In the genomic region with DNA sequence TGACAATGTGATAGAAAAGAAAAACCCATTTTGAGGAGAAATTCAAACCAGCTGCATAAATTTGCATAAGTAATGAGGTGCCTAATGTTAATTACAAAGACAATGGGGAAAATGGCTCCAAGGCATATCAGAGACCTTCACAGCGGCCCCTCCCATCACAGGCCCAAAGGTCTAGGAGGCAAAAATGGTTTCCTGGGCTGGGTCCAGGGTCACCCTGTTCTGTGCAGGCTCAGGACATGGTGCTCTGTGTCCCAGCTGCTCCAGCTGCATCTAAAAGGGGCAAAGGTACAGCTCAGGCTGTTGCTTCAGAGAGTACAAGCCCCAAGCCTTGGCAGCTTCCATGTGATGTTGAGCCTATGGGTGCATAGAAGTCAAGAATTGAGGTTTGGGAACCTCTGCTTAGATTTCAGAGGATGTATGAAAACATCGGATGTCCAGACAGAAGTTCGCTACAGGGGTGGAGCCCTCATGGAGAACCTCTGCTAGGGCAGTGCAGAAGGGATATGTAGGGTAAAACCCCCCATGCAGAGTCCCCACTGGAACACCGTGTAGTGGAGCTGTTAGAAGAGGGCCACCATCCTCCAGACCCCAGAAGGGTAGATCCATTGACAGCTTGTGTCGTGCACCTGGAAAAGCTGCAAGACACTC, we compare ENCODE assay signal across 25 cellular contexts. TPM values are rescaled to one million over a fixed set of nuclear protein-coding genes. Genes with fewer than 3 reads are reported as not detected.
DNase-seq lines count a peak whose midpoint lies in the region; ATAC-seq and TF ChIP-seq lines count a peak whose summit lies in the region.
"Had no signal": no experiment of that assay in that cellular context is flagged by ENCODE, and none has a peak within 500 bp of the region (broad histone marks: within the 10 kb centered on the region; RNA-seq: fewer than 3 reads in every experiment).

No MANE protein-coding gene starts in this region.

- peak; percentile 28 for DNase-seq in DMS 273 (lab: John Stamatoyannopoulos, UW; ENCODE audit: unreplicated experiment)
- no peak for DNase-seq in DMS 273 treated with DMSO at 0.1 percent for 48 hours (lab: John Stamatoyannopoulos, UW)
- DNase-seq in stimulated activated CD4-positive, alpha-beta T cell treated with anti-CD3 and anti-CD28 coated beads, Interleukin-1b, Interleukin-23, amount 100 ng/mL, for 48 hours = peak; percentile 23
- no peak for DNase-seq in stimulated activated CD4-positive, alpha-beta T cell treated with anti-CD3 and anti-CD28 coated beads, Interleukin-2, amount 100 ng/mL, for 48 hours
- no peak for DNase-seq in activated B cell treated with CpG ODN at 0.5 μM for 24 hours
- DNase-seq in stimulated activated naive B cell treated with anti-CD40 and anti-IgM and Interleukin-4, amounts not matched to agents 10 μg/mL and 1 μg/mL and 100 μg/mL, for 72 hours = no peak
- no peak for DNase-seq in tibial nerve (ENCODE audit: low spot score in 2 of 2)
- no peak for DNase-seq in endodermal cell
- DNase-seq: adrenal gland; AML-193; esophagus squamous epithelium; gastrocnemius medialis; H9; hippocampal formation; KBM-7; NCI-H1694; NCI-H69; stimulated activated naive CD4-positive, alpha-beta T cell; transverse colon had no signal

- H3K36me3 ChIP-seq in tibial nerve = no peaks in the 10 kb centered on the region
- H3K36me3 ChIP-seq in endodermal cell (ENCODE audit: control insufficient read depth, insufficient read depth, low read length) = no peaks in the 10 kb centered on the region
- H3K36me3 ChIP-seq: adrenal gland, esophagus squamous epithelium, gastrocnemius medialis, transverse colon had no signal

- CTCF ChIA-PET in activated B cell treated with CpG ODN at 0.5 μM for 24 hours (lab: Charles Lee) = no interaction called here

- no peaks in the 10 kb centered on the region for H3K27me3 Mint-ChIP-seq in activated B cell treated with CpG ODN at 0.5 μM for 24 hours
- no peaks in the 10 kb centered on the region for H3K27me3 Mint-ChIP-seq in stimulated activated naive B cell treated with anti-CD40 and anti-IgM and Interleukin-4, amounts not matched to agents 10 μg/mL and 1 μg/mL and 100 μg/mL, for 72 hours
- H3K27me3 Mint-ChIP-seq in endodermal cell (ENCODE audit: insufficient read depth) = peaks cover 2% of the 10 kb centered on the region

- no peak overlapping the region for H3K27ac ChIP-seq in tibial nerve
- no peak overlapping the region for H3K27ac ChIP-seq in endodermal cell (ENCODE audit: low read depth, low read length)
- H3K27ac ChIP-seq: 22Rv1, adrenal gland, esophagus squamous epithelium, gastrocnemius medialis, transverse colon had no signal

- no peak overlapping the region for H3K9ac ChIP-seq in endodermal cell (ENCODE audit: extremely low read depth, low read length, poor library complexity, severe bottlenecking)

- H3K27ac Mint-ChIP-seq in activated B cell treated with CpG ODN at 0.5 μM for 24 hours (peak overlapping the region; percentile 95), endodermal cell (no peak overlapping the region)
- H3K27ac Mint-ChIP-seq in stimulated activated naive B cell treated with anti-CD40 and anti-IgM and Interleukin-4, amounts not matched to agents 10 μg/mL and 1 μg/mL and 100 μg/mL, for 72 hours = peak overlapping the region; percentile 94
- H3K27ac Mint-ChIP-seq: H9, WTC11 had no signal

- peaks cover 94% of the 10 kb centered on the region for H3K36me3 Mint-ChIP-seq in activated B cell treated with CpG ODN at 0.5 μM for 24 hours (ENCODE audit: low read depth)
- H3K36me3 Mint-ChIP-seq in stimulated activated naive B cell treated with anti-CD40 and anti-IgM and Interleukin-4, amounts not matched to agents 10 μg/mL and 1 μg/mL and 100 μg/mL, for 72 hours = peaks cover 86 to 92% of the 10 kb centered on the region in 2 donors
- peaks cover 10% of the 10 kb centered on the region for H3K36me3 Mint-ChIP-seq in endodermal cell (ENCODE audit: low read depth)

- H3K4me3 Mint-ChIP-seq in activated B cell treated with CpG ODN at 0.5 μM for 24 hours (no peak overlapping the region), endodermal cell (no peak overlapping the region)
- peak overlapping the region in 1 of 2 donors; percentile 13 for H3K4me3 Mint-ChIP-seq in stimulated activated naive B cell treated with anti-CD40 and anti-IgM and Interleukin-4, amounts not matched to agents 10 μg/mL and 1 μg/mL and 100 μg/mL, for 72 hours
- H3K4me3 Mint-ChIP-seq: H9, WTC11 had no signal

- no peak for ATAC-seq in activated B cell treated with CpG ODN at 0.5 μM for 24 hours (ENCODE audit: low read depth)
- no peak for ATAC-seq in stimulated activated naive B cell treated with anti-CD40 and anti-IgM and Interleukin-4, amounts not matched to agents 10 μg/mL and 1 μg/mL and 100 μg/mL, for 72 hours (replicated peaks)
- ATAC-seq: gastrocnemius medialis, SK-N-SH treated with all-trans-retinoic acid at 6 μM for 48 hours, WTC11 had no signal

- WGBS in tibial nerve, 2 donors = 88 to 94% methylated on average over 5 of the region's 5 CpGs
- 81 to 90% methylated on average over 4 to 5 of the region's 5 CpGs for WGBS in endodermal cell (ENCODE audit: insufficient coverage in 1 of 2, insufficient read length in 1 of 2), 2 experiments

- H3K4me1 Mint-ChIP-seq in activated B cell treated with CpG ODN at 0.5 μM for 24 hours = peaks cover 61% of the 10 kb centered on the region
- H3K4me1 Mint-ChIP-seq in stimulated activated naive B cell treated with anti-CD40 and anti-IgM and Interleukin-4, amounts not matched to agents 10 μg/mL and 1 μg/mL and 100 μg/mL, for 72 hours = peaks cover 51 to 57% of the 10 kb centered on the region in 2 donors
- H3K4me1 Mint-ChIP-seq in endodermal cell = peaks cover 8% of the 10 kb centered on the region

- peaks cover 0 to 15% (median 0%) of the 10 kb centered on the region in 4 donors for H3K9me3 ChIP-seq in tibial nerve
- peaks cover 28% of the 10 kb centered on the region for H3K9me3 ChIP-seq in endodermal cell (ENCODE audit: control insufficient read depth, low read length)
- H3K9me3 ChIP-seq: gastrocnemius medialis, transverse colon had no signal

- no peak for TF ChIP-seq POLR2A in tibial nerve (IDR thresholded peaks at IDR 0.05)

- H3K27me3 ChIP-seq in tibial nerve (peaks cover 0 to 26% of the 10 kb centered on the region in 2 donors), endodermal cell (ENCODE audit: control insufficient read depth, insufficient read depth, low read length, poor library complexity, severe bottlenecking) (no peaks in the 10 kb centered on the region)
- H3K27me3 ChIP-seq: transverse colon had no signal

- peaks cover 17% of the 10 kb centered on the region for H3K9me3 Mint-ChIP-seq in activated B cell treated with CpG ODN at 0.5 μM for 24 hours
- H3K9me3 Mint-ChIP-seq in stimulated activated naive B cell treated with anti-CD40 and anti-IgM and Interleukin-4, amounts not matched to agents 10 μg/mL and 1 μg/mL and 100 μg/mL, for 72 hours = peaks cover 26 to 27% of the 10 kb centered on the region in 2 donors
- H3K9me3 Mint-ChIP-seq in endodermal cell = peaks cover 49% of the 10 kb centered on the region

- intact Hi-C loops in activated B cell treated with CpG ODN at 0.5 μM for 24 hours (cut with micrococcal nuclease) = no loop called here

- POLR2A ChIA-PET in activated B cell treated with CpG ODN at 0.5 μM for 24 hours (lab: Charles Lee) = interaction anchor here (0.6 to 4.3 kb wide), 3 partner anchors 38 to 202 kb away, joined by 3 to 21 read pairs (median 7); no protein-coding TSS in a partner anchor

- TF ChIP-seq CTCF in activated B cell treated with CpG ODN at 0.5 μM for 24 hours (IDR thresholded peaks at IDR 0.05) (no peak), tibial nerve (IDR thresholded peaks at IDR 0.05) (no peak), endodermal cell (conservative IDR thresholded peaks at IDR 0.05) (no peak)

- no peak overlapping the region for H3K4me3 ChIP-seq in tibial nerve
- H3K4me3 ChIP-seq in endodermal cell (ENCODE audit: low read length) = no peak overlapping the region
- H3K4me3 ChIP-seq: adrenal gland, esophagus squamous epithelium, gastrocnemius medialis, transverse colon had no signal

- no peak for TF ChIP-seq EP300 in tibial nerve (IDR thresholded peaks at IDR 0.05)

- H3K4me1 ChIP-seq in tibial nerve (peaks cover 0 to 14% (median 0%) of the 10 kb centered on the region in 4 donors), endodermal cell (ENCODE audit: control insufficient read depth, insufficient read depth, low read length) (no peaks in the 10 kb centered on the region)
- H3K4me1 ChIP-seq: adrenal gland, esophagus squamous epithelium, gastrocnemius medialis, transverse colon had no signal

RNA-seq across cellular contexts. Expression of a gene that starts 40.6 kb away (rescaled TPM):
- 208 and 220 TPM in 2 replicates for total RNA-seq in activated B cell treated with CpG ODN at 0.5 μM for 24 hours
- total RNA-seq in tibial nerve = 1 to 10 TPM in 2 of 4 donors, under 1 TPM in 2; 0.30 to 1.9 (median 1.0) TPM
- total RNA-seq in endodermal cell = under 1 TPM; 0.11 to 0.18 TPM
- not detected for polyA plus RNA-seq in endodermal cell (2013, experiment 1 of 2)
- polyA plus RNA-seq in endodermal cell (2013, experiment 2 of 2) = not detected

RNA-seq across cellular contexts. Expression of a gene that starts 44.5 kb away (rescaled TPM):
- 1.2 and 1.6 TPM in 2 replicates for total RNA-seq in activated B cell treated with CpG ODN at 0.5 μM for 24 hours
- total RNA-seq in tibial nerve = not detected
- not detected for total RNA-seq in endodermal cell
- polyA plus RNA-seq in endodermal cell (2013, experiment 1 of 2) = not detected
- not detected for polyA plus RNA-seq in endodermal cell (2013, experiment 2 of 2)
- total RNA-seq: adrenal gland, esophagus squamous epithelium, gastrocnemius medialis, H9, liver, mucosa of gallbladder, skeletal muscle tissue, WTC11 had no signal
- polyA plus RNA-seq: adrenal gland, liver had no signal

Comparison
In these comparisons a context has a peak if more than half of its experiments do, and no peak if none do; other contexts are left out.
1. DNase-seq: peak in DMS 273 (single experiment) and stimulated activated CD4-positive, alpha-beta T cell treated with anti-CD3 and anti-CD28 coated beads, Interleukin-1b, Interleukin-23, amount 100 ng/mL, for 48 hours (single experiment); none in DMS 273 treated with DMSO at 0.1 percent for 48 hours (single experiment), stimulated activated CD4-positive, alpha-beta T cell treated with anti-CD3 and anti-CD28 coated beads, Interleukin-2, amount 100 ng/mL, for 48 hours (0 of 2), activated B cell treated with CpG ODN at 0.5 μM for 24 hours (single experiment), stimulated activated naive B cell treated with anti-CD40 and anti-IgM and Interleukin-4, amounts not matched to agents 10 μg/mL and 1 μg/mL and 100 μg/mL, for 72 hours (single experiment), tibial nerve (0 of 2) and endodermal cell (single experiment).
2. RNA of a gene that starts 40.6 kb away (total RNA-seq): 208 to 220 TPM in activated B cell treated with CpG ODN at 0.5 μM for 24 hours; 0.30 to 1.9 TPM in tibial nerve and 0.11 to 0.18 TPM in endodermal cell; every median in the first group is over 10 times any median in the second.